23 cellular contexts compared by ENCODE assay signal in the genomic region with DNA sequence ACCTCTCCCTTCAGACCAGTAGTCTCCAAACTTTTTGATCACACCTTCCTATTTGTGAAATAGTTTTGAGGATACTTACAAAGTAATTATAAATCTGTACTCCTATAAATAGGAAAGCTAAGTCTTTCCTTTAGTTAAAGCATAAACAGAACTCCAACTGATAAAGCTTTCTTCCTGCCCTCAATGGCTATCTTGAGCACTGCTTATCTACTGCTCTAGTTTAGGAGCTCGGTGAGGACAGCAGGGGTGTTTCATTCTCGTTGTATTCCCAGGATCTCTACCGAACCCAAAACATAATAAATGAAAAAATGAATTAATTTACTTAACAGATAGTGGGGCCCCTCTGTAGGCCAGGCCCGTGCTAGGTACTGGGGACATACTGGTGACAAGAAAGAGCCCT. TPM values are rescaled to one million over a fixed set of nuclear protein-coding genes. Genes with fewer than 3 reads are reported as not detected.
DNase-seq lines count a peak whose midpoint lies in the region; ATAC-seq and TF ChIP-seq lines count a peak whose summit lies in the region.
"Had no signal": no experiment of that assay in that cellular context is flagged by ENCODE, and none has a peak within 500 bp of the region (broad histone marks: within the 10 kb centered on the region; RNA-seq: fewer than 3 reads in every experiment).

No MANE protein-coding gene starts in this region.

- TF ChIP-seq POLR2A in esophagus muscularis mucosa (IDR thresholded peaks at IDR 0.05; ENCODE audit: low read depth) (no peak), stomach (IDR thresholded peaks at IDR 0.05) (no peak)

- no peak overlapping the region for H3K4me2 ChIP-seq in mesendoderm (ENCODE audit: low read length)
- H3K4me2 ChIP-seq in GM23248 (ENCODE audit: unreplicated experiment), result no peak overlapping the region

- H2AK5ac ChIP-seq in mesendoderm (ENCODE audit: low read length), result peak overlapping the region; percentile 15

- CTCF ChIA-PET in Panc1 (lab: Charles Lee), result no interaction called here

- WGBS in esophagus muscularis mucosa, result 49% methylated on average over 4 of the region's 4 CpGs
- no CpG with 5 or more reads among the region's 4 CpGs for WGBS in mesendoderm (ENCODE audit: extremely low coverage, insufficient coverage, low lambda C conversion rate)
- WGBS in stomach, 5 donors, result 21 to 42% (median 27%) methylated on average over 4 of the region's 4 CpGs
- WGBS in GM23248 (ENCODE audit: low coverage in 1 of 2, low lambda C conversion rate in 2 of 2, missing lambda C conversion rate in 2 of 2), 2 experiments, result 86 to 92% methylated on average over 4 of the region's 4 CpGs

- DNase-seq in Panc1 (ENCODE audit: low read depth, low spot score) (no peak), esophagus muscularis mucosa (ENCODE audit: extremely low spot score) (no peak), mesendoderm (peak; percentile 53), stomach (no peak), DMS153 treated with DMSO at 0.1 percent for 48 hours (lab: John Stamatoyannopoulos, UW; ENCODE audit: unreplicated experiment) (no peak), NCI-H2029 treated with DMSO at 0.1 percent for 48 hours (lab: John Stamatoyannopoulos, UW) (no peak), GM23248 (no peak)
- DNase-seq: activated CD4-positive, alpha-beta T cell treated with anti-CD3 and anti-CD28 coated beads, Interleukin-2, amount 50 U/mL, for 48 hours; activated CD8-positive, alpha-beta memory T cell treated with anti-CD3 and anti-CD28 coated beads, Interleukin-2, amount 50 U/mL, for 4 hours; C1 segment of cervical spinal cord; foreskin fibroblast; H9; NCI-H1048; NCI-H187; stimulated activated CD4-positive, alpha-beta T cell treated with anti-CD3 and anti-CD28 coated beads, Interleukin-4, amount 100 ng/mL, for 1 hour; T-helper 9 cell; testis had no signal

- TF ChIP-seq CTCF in Panc1 (IDR thresholded peaks at IDR 0.05) (no peak), esophagus muscularis mucosa (IDR thresholded peaks at IDR 0.05) (no peak), stomach (IDR thresholded peaks at IDR 0.05) (no peak)

- no peak overlapping the region for H2AFZ ChIP-seq in GM23248

- in situ Hi-C loops in Panc1 (cut with HindIII; ENCODE audit: low pct_unique_long_range_greater_than_20kb, low sequenced_read_pairs) (no loop called here), GM23248 (cut with MboI) (no loop called here)

- H3K27ac ChIP-seq in Panc1 (ENCODE audit: low read length) (peak overlapping the region; percentile 27; the same call in 1 of the 2 replicates), esophagus muscularis mucosa (replicated peaks in 1 of 4) (peak overlapping the region; percentile 91 to 97 (median 96)), mesendoderm (ENCODE audit: low read depth, low read length) (no peak overlapping the region), stomach (peak overlapping the region; percentile 66 to 95 (median 85)), GM23248 (no peak overlapping the region)
- H3K27ac ChIP-seq: epithelial cell of prostate, neutrophil had no signal

- intact Hi-C loops in Panc1 (cut with micrococcal nuclease; ENCODE audit: unreplicated experiment), result no loop called here
- intact Hi-C loops in esophagus muscularis mucosa (cut with DNase I), result no loop called here
- intact Hi-C loops in stomach (cut with DNase I; ENCODE audit: low total_unique reads), result no loop called here

- H3F3A ChIP-seq in GM23248 (ENCODE audit: insufficient read depth), result no peaks in the 10 kb centered on the region

- peak overlapping the region; percentile 4 for H2BK5ac ChIP-seq in mesendoderm (ENCODE audit: low read length)

- H2BK120ac ChIP-seq in mesendoderm (ENCODE audit: low read depth, low read length), result no peak overlapping the region

- H3K27me3 ChIP-seq in Panc1 (ENCODE audit: control insufficient read depth, insufficient read depth, low read length) (no peaks in the 10 kb centered on the region), esophagus muscularis mucosa (no peaks in the 10 kb centered on the region), mesendoderm (ENCODE audit: insufficient read depth, low read length, poor library complexity) (no peaks in the 10 kb centered on the region), stomach (no peaks in the 10 kb centered on the region), GM23248 (replicated peaks; ENCODE audit: insufficient read depth) (no peaks in the 10 kb centered on the region)
- H3K27me3 ChIP-seq: neutrophil, testis had no signal

- no peak overlapping the region for H4K5ac ChIP-seq in mesendoderm (ENCODE audit: low read length)

- H3K4ac ChIP-seq in mesendoderm (ENCODE audit: low read depth, low read length), result no peak overlapping the region

- peaks cover 11% of the 10 kb centered on the region for H3K79me1 ChIP-seq in mesendoderm (ENCODE audit: low read length)

- POLR2A ChIA-PET in Panc1 (lab: Charles Lee), result no interaction called here

- no peaks in the 10 kb centered on the region for H3K36me3 ChIP-seq in Panc1 (ENCODE audit: control insufficient read depth, insufficient read depth, low read length)
- H3K36me3 ChIP-seq in esophagus muscularis mucosa, result no peaks in the 10 kb centered on the region
- H3K36me3 ChIP-seq in mesendoderm (ENCODE audit: control insufficient read depth, insufficient read depth, low read length), result no peaks in the 10 kb centered on the region
- H3K36me3 ChIP-seq in stomach, result no peaks in the 10 kb centered on the region
- H3K36me3 ChIP-seq in GM23248 (ENCODE audit: low read depth), result no peaks in the 10 kb centered on the region
- H3K36me3 ChIP-seq: neutrophil had no signal

- peaks cover 26% of the 10 kb centered on the region for H3K4me1 ChIP-seq in Panc1 (ENCODE audit: control insufficient read depth, insufficient read depth, low read length)
- peaks cover 76 to 100% (median 98%) of the 10 kb centered on the region in 4 donors for H3K4me1 ChIP-seq in esophagus muscularis mucosa
- peaks cover 38% of the 10 kb centered on the region for H3K4me1 ChIP-seq in mesendoderm (ENCODE audit: control insufficient read depth, low read depth, low read length)
- H3K4me1 ChIP-seq in stomach, result peaks cover 79 to 98% (median 96%) of the 10 kb centered on the region in 4 donors
- no peaks in the 10 kb centered on the region for H3K4me1 ChIP-seq in GM23248 (ENCODE audit: insufficient read depth)
- H3K4me1 ChIP-seq: testis had no signal

- no peak for ATAC-seq in Panc1
- no peak for ATAC-seq in HG02759 (IDR thresholded peaks at IDR 0.05; ENCODE audit: unreplicated experiment)
- ATAC-seq: activated T-helper 17 cell treated with anti-CD3 and anti-CD28 coated beads, Interleukin-2, amount 50 U/mL, for 72 hours; stimulated activated memory B cell treated with anti-CD40 and anti-IgM and Interleukin-4, amounts not matched to agents 10 μg/mL and 1 μg/mL and 100 μg/mL, for 72 hours had no signal

- H3K18ac ChIP-seq in mesendoderm (ENCODE audit: low read length), result no peak overlapping the region

- no peak for TF ChIP-seq EP300 in esophagus muscularis mucosa (IDR thresholded peaks at IDR 0.05)
- TF ChIP-seq EP300 in stomach (IDR thresholded peaks at IDR 0.05), result no peak

- H3K23ac ChIP-seq in mesendoderm (ENCODE audit: low read length), result no peak overlapping the region

- H2BK15ac ChIP-seq in mesendoderm (replicated peaks; ENCODE audit: low read depth), result no peak overlapping the region

- no peak overlapping the region for H3K4me3 ChIP-seq in Panc1 (ENCODE audit: low read depth in 2 of 2, low read length in 2 of 2)
- H3K4me3 ChIP-seq in esophagus muscularis mucosa, result peak overlapping the region in 3 of 4 donors; percentile 23 to 38 (median 28)
- no peak overlapping the region for H3K4me3 ChIP-seq in mesendoderm (ENCODE audit: low read length)
- no peak overlapping the region for H3K4me3 ChIP-seq in stomach
- no peak overlapping the region for H3K4me3 ChIP-seq in GM23248
- H3K4me3 ChIP-seq: lung, testis had no signal

- H4K8ac ChIP-seq in mesendoderm (ENCODE audit: low read depth, low read length), result no peak overlapping the region

- peak overlapping the region; percentile 1 for H3K9ac ChIP-seq in mesendoderm (ENCODE audit: low read length)
- no peak overlapping the region for H3K9ac ChIP-seq in GM23248

- peak overlapping the region; percentile 19 for H3K56ac ChIP-seq in mesendoderm (ENCODE audit: low read length)

- H4K20me1 ChIP-seq in GM23248 (ENCODE audit: insufficient read depth), result no peaks in the 10 kb centered on the region

- H3K9me3 ChIP-seq in Panc1 (ENCODE audit: control insufficient read depth, insufficient read depth, low read depth, low read length) (no peaks in the 10 kb centered on the region), esophagus muscularis mucosa (no peaks in the 10 kb centered on the region), stomach (no peaks in the 10 kb centered on the region), GM23248 (ENCODE audit: low read depth) (no peaks in the 10 kb centered on the region)
- H3K9me3 ChIP-seq: neutrophil, testis had no signal

- BruUV-seq in Panc1 (replicated peaks; lab: Mats Ljungman, UMichigan), result no TSS peak

- peaks cover 15% of the 10 kb centered on the region for H3K79me2 ChIP-seq in mesendoderm (ENCODE audit: control insufficient read depth, insufficient read depth, low read length)
- no peaks in the 10 kb centered on the region for H3K79me2 ChIP-seq in GM23248 (ENCODE audit: insufficient read depth)

- no peaks in the 10 kb centered on the region for H3K9me2 ChIP-seq in GM23248 (ENCODE audit: insufficient read depth)

RNA-seq across cellular contexts. Expression of gene SORBS1, which starts 17.7 kb away (rescaled TPM):
- total RNA-seq in Panc1 (2021; ENCODE audit: unreplicated experiment), result 29.4 TPM
- polyA plus RNA-seq in Panc1 (2012; ENCODE audit: insufficient read length), result 18.4 TPM
- total RNA-seq in esophagus muscularis mucosa, result 1,000 to 10,000 TPM; 1,569 to 2,231 (median 1,854) TPM
- 30.1 TPM for polyA plus RNA-seq in mesendoderm (2013, experiment 1 of 2)
- 30.5 TPM for polyA plus RNA-seq in mesendoderm (2013, experiment 2 of 2)
- total RNA-seq in stomach, result 100 to 1,000 TPM in 4 of 5 donors, 10 to 100 TPM in 1; 44.9 to 713 (median 440) TPM
- polyA plus RNA-seq in stomach, result 10 to 100 TPM; 34.4 to 94.8 (median 42.0) TPM
- total RNA-seq in GM23248 (2014; rRNA removed; shearing (Covaris generic)), result 0.13 and 1.2 TPM in 2 replicates
- 0.65 and 1.3 TPM in 2 replicates for polyA plus RNA-seq in GM23248 (2016; fragmentation: Nextera tagmentation; extraction: Ambion mirVana)

Comparison
In these comparisons a context has a peak if more than half of its experiments do, and no peak if none do; other contexts are left out.
1. H3K27ac ChIP-seq: peak in Panc1 (single experiment), esophagus muscularis mucosa (4 of 4) and stomach (5 of 5); none in mesendoderm (single experiment) and GM23248 (single experiment).
2. H3K4me3 ChIP-seq: peak in esophagus muscularis mucosa (3 of 4); none in Panc1 (0 of 2), mesendoderm (single experiment), stomach (0 of 4) and GM23248 (single experiment).
3. RNA of gene SORBS1, which starts 17.7 kb away (total RNA-seq): 1,569 to 2,231 TPM in esophagus muscularis mucosa, 44.9 to 713 TPM in stomach and 29.4 TPM in Panc1 (single experiment); 0.13 to 1.2 TPM in GM23248; every median in the first group is over 10 times any median in the second.